In the genomic region with DNA sequence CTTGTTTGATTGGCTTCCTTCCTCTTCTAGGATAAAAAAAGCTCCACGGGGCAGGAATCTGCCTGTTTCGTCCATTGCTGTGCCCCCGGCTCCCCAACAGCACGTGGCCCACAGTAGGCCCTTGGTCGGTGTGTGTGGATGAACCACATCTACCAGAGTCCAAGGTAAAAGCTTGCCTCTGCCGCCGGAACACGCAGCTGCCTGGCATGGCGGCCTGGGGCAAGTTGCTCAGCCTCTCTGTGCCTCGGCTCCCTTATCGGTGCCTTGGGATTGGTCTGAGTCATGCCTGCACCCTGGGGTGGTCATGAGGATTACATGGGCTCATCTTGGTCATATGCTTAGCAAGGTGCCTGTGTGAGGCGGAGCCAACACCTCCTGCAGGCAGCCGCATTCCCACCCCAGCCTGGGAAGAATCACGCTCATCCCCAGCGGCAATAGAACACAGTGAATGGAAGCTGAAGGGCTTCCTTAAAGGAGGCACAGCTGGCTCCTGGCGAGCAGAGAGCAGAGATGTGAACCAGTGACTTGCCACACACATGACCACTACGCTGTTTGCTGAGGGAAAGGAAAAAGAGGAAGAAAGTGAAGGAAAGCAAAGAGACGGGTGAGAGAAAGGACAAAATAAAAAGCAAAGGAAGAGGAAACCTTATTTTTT, we compare ENCODE assay signal across 1 cellular context.
TF ChIP-seq lines count a peak whose summit lies in the region.

No MANE protein-coding gene starts in this region.

TF ChIP-seq in HepG2, 621 proteins besides CTCF, POLR2A, EP300 and RAD21:
- TF ChIP-seq, protein P1, sequence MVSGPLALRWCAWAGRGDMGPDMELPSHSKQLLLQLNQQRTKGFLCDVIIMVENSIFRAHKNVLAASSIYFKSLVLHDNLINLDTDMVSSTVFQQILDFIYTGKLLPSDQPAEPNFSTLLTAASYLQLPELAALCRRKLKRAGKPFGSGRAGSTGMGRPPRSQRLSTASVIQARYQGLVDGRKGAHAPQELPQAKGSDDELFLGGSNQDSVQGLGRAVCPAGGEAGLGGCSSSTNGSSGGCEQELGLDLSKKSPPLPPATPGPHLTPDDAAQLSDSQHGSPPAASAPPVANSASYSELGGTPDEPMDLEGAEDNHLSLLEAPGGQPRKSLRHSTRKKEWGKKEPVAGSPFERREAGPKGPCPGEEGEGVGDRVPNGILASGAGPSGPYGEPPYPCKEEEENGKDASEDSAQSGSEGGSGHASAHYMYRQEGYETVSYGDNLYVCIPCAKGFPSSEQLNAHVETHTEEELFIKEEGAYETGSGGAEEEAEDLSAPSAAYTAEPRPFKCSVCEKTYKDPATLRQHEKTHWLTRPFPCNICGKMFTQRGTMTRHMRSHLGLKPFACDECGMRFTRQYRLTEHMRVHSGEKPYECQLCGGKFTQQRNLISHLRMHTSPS (CRISPR knock-in tag; IDR thresholded peaks at IDR 0.05; ENCODE audit: low read depth): 0 out of 2 replicates have a peak, but pooled peaks have one; percentile 18
- TF ChIP-seq, protein P2, sequence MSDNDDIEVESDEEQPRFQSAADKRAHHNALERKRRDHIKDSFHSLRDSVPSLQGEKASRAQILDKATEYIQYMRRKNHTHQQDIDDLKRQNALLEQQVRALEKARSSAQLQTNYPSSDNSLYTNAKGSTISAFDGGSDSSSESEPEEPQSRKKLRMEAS (IDR thresholded peaks at IDR 0.05): peak; percentile 53; the same call in 1 of the 2 replicates
- TF ChIP-seq ZNF768 (CRISPR knock-in tag; IDR thresholded peaks at IDR 0.05) (peak; percentile 80; the same call in 1 of the 2 replicates), MAFG (CRISPR knock-in tag; IDR thresholded peaks at IDR 0.05) (no peak)
- TF ChIP-seq, protein P3, sequence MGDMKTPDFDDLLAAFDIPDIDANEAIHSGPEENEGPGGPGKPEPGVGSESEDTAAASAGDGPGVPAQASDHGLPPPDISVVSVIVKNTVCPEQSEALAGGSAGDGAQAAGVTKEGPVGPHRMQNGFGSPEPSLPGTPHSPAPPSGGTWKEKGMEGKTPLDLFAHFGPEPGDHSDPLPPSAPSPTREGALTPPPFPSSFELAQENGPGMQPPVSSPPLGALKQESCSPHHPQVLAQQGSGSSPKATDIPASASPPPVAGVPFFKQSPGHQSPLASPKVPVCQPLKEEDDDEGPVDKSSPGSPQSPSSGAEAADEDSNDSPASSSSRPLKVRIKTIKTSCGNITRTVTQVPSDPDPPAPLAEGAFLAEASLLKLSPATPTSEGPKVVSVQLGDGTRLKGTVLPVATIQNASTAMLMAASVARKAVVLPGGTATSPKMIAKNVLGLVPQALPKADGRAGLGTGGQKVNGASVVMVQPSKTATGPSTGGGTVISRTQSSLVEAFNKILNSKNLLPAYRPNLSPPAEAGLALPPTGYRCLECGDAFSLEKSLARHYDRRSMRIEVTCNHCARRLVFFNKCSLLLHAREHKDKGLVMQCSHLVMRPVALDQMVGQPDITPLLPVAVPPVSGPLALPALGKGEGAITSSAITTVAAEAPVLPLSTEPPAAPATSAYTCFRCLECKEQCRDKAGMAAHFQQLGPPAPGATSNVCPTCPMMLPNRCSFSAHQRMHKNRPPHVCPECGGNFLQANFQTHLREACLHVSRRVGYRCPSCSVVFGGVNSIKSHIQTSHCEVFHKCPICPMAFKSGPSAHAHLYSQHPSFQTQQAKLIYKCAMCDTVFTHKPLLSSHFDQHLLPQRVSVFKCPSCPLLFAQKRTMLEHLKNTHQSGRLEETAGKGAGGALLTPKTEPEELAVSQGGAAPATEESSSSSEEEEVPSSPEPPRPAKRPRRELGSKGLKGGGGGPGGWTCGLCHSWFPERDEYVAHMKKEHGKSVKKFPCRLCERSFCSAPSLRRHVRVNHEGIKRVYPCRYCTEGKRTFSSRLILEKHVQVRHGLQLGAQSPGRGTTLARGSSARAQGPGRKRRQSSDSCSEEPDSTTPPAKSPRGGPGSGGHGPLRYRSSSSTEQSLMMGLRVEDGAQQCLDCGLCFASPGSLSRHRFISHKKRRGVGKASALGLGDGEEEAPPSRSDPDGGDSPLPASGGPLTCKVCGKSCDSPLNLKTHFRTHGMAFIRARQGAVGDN (CRISPR knock-in tag; IDR thresholded peaks at IDR 0.05): peak; percentile 57
